ENCODE assay signal across 2 cellular contexts in the genomic region with DNA sequence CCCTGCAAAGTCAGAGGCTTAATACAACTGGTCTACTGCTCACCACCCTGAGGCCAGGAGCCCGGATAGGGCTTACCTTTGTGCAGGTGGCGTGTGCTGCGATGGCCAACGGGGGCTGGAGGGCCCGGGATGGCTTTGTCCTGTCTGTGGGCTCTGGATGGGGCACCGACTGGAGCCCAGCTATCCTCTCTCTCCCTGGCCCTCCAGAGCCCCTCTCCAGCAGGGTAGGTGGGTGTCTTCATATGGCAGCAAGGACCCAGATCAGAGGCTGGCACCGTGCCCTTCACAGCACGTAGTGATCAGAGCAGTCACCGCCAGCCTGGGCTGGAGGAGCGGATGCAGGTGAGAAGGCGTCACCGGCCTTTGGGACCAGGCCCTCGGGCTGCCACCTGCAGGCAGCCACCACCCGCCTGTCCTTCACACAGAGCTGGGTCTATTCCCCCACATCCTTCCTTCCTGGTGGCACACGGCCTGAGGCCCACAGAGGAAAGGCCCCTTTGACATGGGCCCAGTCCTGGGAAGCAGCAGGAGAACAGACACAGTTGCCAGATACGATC.
TF ChIP-seq lines count a peak whose summit lies in the region.

No MANE protein-coding gene starts in this region.

TF ChIP-seq in GM23338, 12 proteins besides CTCF, POLR2A, EP300 and RAD21:
- TF ChIP-seq ZNF331 (CRISPR knock-in tag; IDR thresholded peaks at IDR 0.05; ENCODE audit: low read depth) (no peak), EZH2 (IDR thresholded peaks at IDR 0.05; ENCODE audit: low read depth, unreplicated experiment) (no peak), STAT1 (IDR thresholded peaks at IDR 0.05; ENCODE audit: unreplicated experiment) (no peak), CREB1 (CRISPR knock-in tag; IDR thresholded peaks at IDR 0.05; ENCODE audit: low read depth) (no peak), EZH2phosphoT487 (IDR thresholded peaks at IDR 0.05; ENCODE audit: unreplicated experiment) (no peak), POLR2AphosphoS5 (IDR thresholded peaks at IDR 0.05; ENCODE audit: low read depth) (no peak)
TF ChIP-seq in GM23338: peak in this region for 0.

TF ChIP-seq in H1, 55 proteins besides CTCF, POLR2A, EP300 and RAD21:
- TF ChIP-seq SIN3A (conservative IDR thresholded peaks at IDR 0.05 in 1 of 2, IDR thresholded peaks at IDR 0.05 in 1 of 2; ENCODE audit: low read depth in 1 of 2, low read length in 2 of 2) (no peak), SUZ12 (IDR thresholded peaks at IDR 0.05; ENCODE audit: low read length) (no peak), CBX8 (IDR thresholded peaks at IDR 0.05; ENCODE audit: borderline replicate concordance, low read depth, low read length) (no peak), CHD2 (IDR thresholded peaks at IDR 0.05; ENCODE audit: low read length) (no peak), PHF8 (conservative IDR thresholded peaks at IDR 0.05; ENCODE audit: low read depth, low read length) (no peak), SP1 (IDR thresholded peaks at IDR 0.05; ENCODE audit: low read depth, low read length) (no peak), RFX5 (IDR thresholded peaks at IDR 0.05; ENCODE audit: borderline replicate concordance, low read depth, low read length) (no peak), NRF1 (IDR thresholded peaks at IDR 0.05; ENCODE audit: low read depth, low read length) (no peak), GTF2F1 (IDR thresholded peaks at IDR 0.05; ENCODE audit: borderline replicate concordance, low read depth, low read length) (no peak), POLR2AphosphoS5 (IDR thresholded peaks at IDR 0.05; ENCODE audit: low read depth, low read length) (no peak), NANOG (IDR thresholded peaks at IDR 0.05; ENCODE audit: insufficient read depth, low read depth, low read length, poor library complexity, severe bottlenecking) (no peak), TAF1 (IDR thresholded peaks at IDR 0.05; ENCODE audit: low read depth, low read length) (no peak)
TF ChIP-seq in H1: peak in this region for 0.
